19 cellular contexts compared by ENCODE assay signal in genomic region chr2:75321558-75321957, GRCh38.
DNase-seq lines count a peak whose midpoint lies in the region; TF ChIP-seq lines count a peak whose summit lies in the region.
"Had no signal": no experiment of that assay in that cellular context is flagged by ENCODE, and none has a peak within 500 bp of the region (broad histone marks: within the 10 kb centered on the region; RNA-seq: fewer than 3 reads in every experiment).

No MANE protein-coding gene starts in this region.

- DNase-seq in NCI-H345 (lab: John Stamatoyannopoulos, UW) (peak; percentile 11), NCI-H345 treated with DMSO at 0.1 percent for 48 hours (lab: John Stamatoyannopoulos, UW; ENCODE audit: unreplicated experiment) (no peak), SK-N-DZ (ENCODE audit: low spot score) (peak; percentile 29), glutamatergic neuron (peak; percentile 56), neuronal stem cell (ENCODE audit: low spot score) (no peak), A673 (ENCODE audit: low spot score) (no peak), type B pancreatic cell (ENCODE audit: extremely low spot score, unreplicated experiment) (no peak), SIG-M5 (lab: John Stamatoyannopoulos, UW) (no peak)
- DNase-seq: BE2C; Caco-2; CD4-positive, alpha-beta T cell; DMS153; GF-D8; NCI-H1417; NCI-H1930; NCI-H524; NCI-H82; SHP77 treated with DMSO at 0.1 percent for 48 hours had no signal

- POLR2A ChIA-PET in A673 (lab: Charles Lee; ENCODE audit: low non-redundant PET) = no interaction called here

- no peak overlapping the region for H2BK12ac ChIP-seq in neuronal stem cell (ENCODE audit: low read length)

- H3K36me3 Mint-ChIP-seq in glutamatergic neuron (ENCODE audit: unreplicated experiment) = no peaks in the 10 kb centered on the region
- H3K36me3 Mint-ChIP-seq in type B pancreatic cell = peaks cover 3% of the 10 kb centered on the region

- no peak overlapping the region for H4K91ac ChIP-seq in neuronal stem cell (ENCODE audit: low read depth, low read length, poor library complexity)

- H3K9ac ChIP-seq in neuronal stem cell (ENCODE audit: low read depth, low read length, poor library complexity) = no peak overlapping the region
- H3K9ac ChIP-seq: KMS-11 had no signal

- TF ChIP-seq CTCF in glutamatergic neuron (IDR thresholded peaks at IDR 0.05; ENCODE audit: partially characterized antibody, unreplicated experiment) = no peak
- TF ChIP-seq CTCF in A673 (conservative IDR thresholded peaks at IDR 0.05; ENCODE audit: low read depth, low read length) = no peak
- no peak for TF ChIP-seq CTCF in type B pancreatic cell (conservative IDR thresholded peaks at IDR 0.05)

- H3K9me3 Mint-ChIP-seq in glutamatergic neuron (ENCODE audit: unreplicated experiment) (no peaks in the 10 kb centered on the region), type B pancreatic cell (no peaks in the 10 kb centered on the region)
- H3K9me3 Mint-ChIP-seq: CD4-positive, alpha-beta T cell had no signal

- H2BK5ac ChIP-seq in neuronal stem cell (ENCODE audit: low read length) = no peak overlapping the region

- H3K27ac ChIP-seq in neuronal stem cell (replicated peaks; ENCODE audit: low read length) (no peak overlapping the region), A673 (ENCODE audit: low read depth, low read length, poor library complexity, severe bottlenecking) (no peak overlapping the region)
- H3K27ac ChIP-seq: KMS-11 had no signal

- H3K27me3 ChIP-seq in neuronal stem cell (ENCODE audit: control insufficient read depth in 3 of 3, insufficient read depth in 3 of 3, low read depth in 1 of 3, low read length in 3 of 3) (no peaks in the 10 kb centered on the region), A673 (replicated peaks; ENCODE audit: insufficient read depth, low read depth, low read length, poor library complexity) (no peaks in the 10 kb centered on the region)
- H3K27me3 ChIP-seq: BE2C had no signal

- H2BK15ac ChIP-seq in neuronal stem cell (ENCODE audit: low read length) = no peak overlapping the region

- H3K79me1 ChIP-seq in neuronal stem cell (ENCODE audit: low read depth, low read length) = no peaks in the 10 kb centered on the region

- H3K4me3 Mint-ChIP-seq in glutamatergic neuron (ENCODE audit: unreplicated experiment) (peak overlapping the region; percentile 46), type B pancreatic cell (no peak overlapping the region)
- H3K4me3 Mint-ChIP-seq: CD4-positive, alpha-beta T cell had no signal

- no peaks in the 10 kb centered on the region for H3K36me3 ChIP-seq in neuronal stem cell (replicated peaks in 1 of 2; ENCODE audit: control insufficient read depth in 2 of 2, insufficient read depth in 2 of 2, low read length in 2 of 2)
- H3K36me3 ChIP-seq in A673 (ENCODE audit: insufficient read depth, low read length, poor library complexity, severe bottlenecking) = no peaks in the 10 kb centered on the region
- H3K36me3 ChIP-seq: BE2C had no signal

- no CpG with 5 or more reads among the region's 4 CpGs for WGBS in neuronal stem cell (ENCODE audit: extremely low coverage in 2 of 2, insufficient read length in 2 of 2, insufficient replicate concordance in 1 of 2), 2 donors

- H2AK5ac ChIP-seq in neuronal stem cell (ENCODE audit: low read depth, low read length) = no peak overlapping the region

- peak overlapping the region; percentile 5 for H2AFZ ChIP-seq in neuronal stem cell (ENCODE audit: low read length)

- BruUV-seq in A673 (replicated peaks; lab: Mats Ljungman, UMichigan) = no TSS peak

- H3K4me3 ChIP-seq in neuronal stem cell (ENCODE audit: low read length in 2 of 2) = no peak overlapping the region
- H3K4me3 ChIP-seq in A673 (ENCODE audit: low read depth, low read length, poor library complexity, severe bottlenecking) = no peak overlapping the region

- no peak overlapping the region for H4K8ac ChIP-seq in neuronal stem cell (ENCODE audit: low read depth, low read length)

- no peak overlapping the region for H3K4me2 ChIP-seq in neuronal stem cell (ENCODE audit: insufficient read depth, low read length, poor library complexity, severe bottlenecking)
- H3K4me2 ChIP-seq: KMS-11 had no signal

- intact Hi-C loops in A673 (cut with micrococcal nuclease; ENCODE audit: unreplicated experiment) = no loop called here

- H3K4me1 Mint-ChIP-seq in glutamatergic neuron (ENCODE audit: low read depth, unreplicated experiment) (peaks cover 17% of the 10 kb centered on the region), type B pancreatic cell (ENCODE audit: unreplicated experiment) (peaks cover 24% of the 10 kb centered on the region)

- H3K4ac ChIP-seq in neuronal stem cell (ENCODE audit: low read length) = no peak overlapping the region

- H3K9me3 ChIP-seq in neuronal stem cell (replicated peaks in 1 of 2; ENCODE audit: control insufficient read depth in 2 of 2, insufficient read depth in 1 of 2, low read depth in 1 of 2, low read length in 2 of 2) (no peaks in the 10 kb centered on the region), A673 (ENCODE audit: low read depth, low read length, poor library complexity, severe bottlenecking) (no peaks in the 10 kb centered on the region)
- H3K9me3 ChIP-seq: BE2C, Caco-2 had no signal

- no peak overlapping the region for H3K23ac ChIP-seq in neuronal stem cell (ENCODE audit: low read depth, low read length, poor library complexity)

- no peak overlapping the region for H3K14ac ChIP-seq in neuronal stem cell (ENCODE audit: low read length)

- H3K27me3 Mint-ChIP-seq in glutamatergic neuron (ENCODE audit: unreplicated experiment) (no peaks in the 10 kb centered on the region), type B pancreatic cell (peaks cover 10% of the 10 kb centered on the region)
- H3K27me3 Mint-ChIP-seq: CD4-positive, alpha-beta T cell had no signal

- CTCF ChIA-PET in A673 (lab: Charles Lee) = no interaction called here

- H3K18ac ChIP-seq in neuronal stem cell (ENCODE audit: low read length) = no peak overlapping the region

- H2BK120ac ChIP-seq in neuronal stem cell (ENCODE audit: low read depth, low read length) = no peak overlapping the region

- H3K4me1 ChIP-seq in neuronal stem cell (ENCODE audit: control insufficient read depth in 2 of 2, insufficient read depth in 1 of 2, low read depth in 1 of 2, low read length in 2 of 2) (peaks cover 6 to 13% of the 10 kb centered on the region in 2 donors), A673 (ENCODE audit: insufficient read depth, low read length, poor library complexity, severe bottlenecking) (no peaks in the 10 kb centered on the region)
- H3K4me1 ChIP-seq: BE2C, Caco-2 had no signal

- H3K27ac Mint-ChIP-seq in glutamatergic neuron (ENCODE audit: unreplicated experiment) = peak overlapping the region; percentile 89
- H3K27ac Mint-ChIP-seq in type B pancreatic cell = no peak overlapping the region
- H3K27ac Mint-ChIP-seq: CD4-positive, alpha-beta T cell had no signal

Comparison
In these comparisons a context has a peak if more than half of its experiments do, and no peak if none do; other contexts are left out.
1. DNase-seq: peak in NCI-H345 (single experiment), SK-N-DZ (single experiment) and glutamatergic neuron (single experiment); none in NCI-H345 treated with DMSO at 0.1 percent for 48 hours (single experiment), neuronal stem cell (single experiment), A673 (single experiment), type B pancreatic cell (single experiment) and SIG-M5 (single experiment).